In genomic region chr1:2413495-2414296, GRCh38 we compare ENCODE assay signal across 8 cellular contexts. TPM values are rescaled to one million over a fixed set of nuclear protein-coding genes. Genes with fewer than 3 reads are reported as not detected.
DNase-seq lines count a peak whose midpoint lies in the region; ATAC-seq, FAIRE-seq and TF ChIP-seq lines count a peak whose summit lies in the region.

No MANE protein-coding gene starts in this region.

- FAIRE-seq in D721Med (lab: Jason Lieb, UNC), result no peak

- BruUV-seq in MCF 10A (replicated peaks; lab: Mats Ljungman, UMichigan), result no TSS peak

- H3K9ac ChIP-seq in NT2/D1 (ENCODE audit: insufficient read length, low read depth), result peak overlapping the region; percentile 94
- H3K9ac ChIP-seq in mucosa of stomach (ENCODE audit: low read length), result peak overlapping the region; percentile 80

- TF ChIP-seq CTCF in MCF 10A (IDR thresholded peaks at IDR 0.05; ENCODE audit: unreplicated experiment), result no peak
- no peak for TF ChIP-seq CTCF in D721Med (IDR thresholded peaks at IDR 0.05; ENCODE audit: insufficient read depth, missing control alignments)

- H3K27me3 ChIP-seq in NT2/D1 (ENCODE audit: insufficient read depth, insufficient read length) (no peaks in the 10 kb centered on the region), mucosa of stomach (ENCODE audit: control insufficient read depth, insufficient read depth, low read length) (peaks cover 8% of the 10 kb centered on the region)

- POLR2A ChIA-PET in MCF 10A (lab: Yijun Ruan, JAX), result interaction anchor here (0.6 to 2.9 kb wide), 10 partner anchors 15 to 1276 kb away, joined by 3 to 22 read pairs (median 5); partner anchors contain the start of genes MORN1, PANK4 and RER1

- peak; percentile 26 for TF ChIP-seq POLR2A in GM18505 (IDR thresholded peaks at IDR 0.05; ENCODE audit: borderline replicate concordance, extremely low read depth, insufficient read depth, insufficient read length)

- peaks cover 8% of the 10 kb centered on the region for H3K4me1 Mint-ChIP-seq in MCF 10A (ENCODE audit: insufficient read depth, unreplicated experiment)

- peak overlapping the region; percentile 75 for H3K4me3 Mint-ChIP-seq in MCF 10A (ENCODE audit: unreplicated experiment)

- H3K36me3 ChIP-seq in NT2/D1 (ENCODE audit: insufficient read depth, insufficient read length, low read length) (peaks cover 18% of the 10 kb centered on the region), mucosa of stomach (ENCODE audit: control insufficient read depth, insufficient read depth, low read length) (no peaks in the 10 kb centered on the region)

- no peaks in the 10 kb centered on the region for H3K9me3 Mint-ChIP-seq in MCF 10A (ENCODE audit: unreplicated experiment)

- no peaks in the 10 kb centered on the region for H3K9me3 ChIP-seq in NT2/D1 (ENCODE audit: insufficient read depth, low read length)
- no peaks in the 10 kb centered on the region for H3K9me3 ChIP-seq in mucosa of stomach (ENCODE audit: control insufficient read depth, low read length)

- intact Hi-C loops in MCF 10A (cut with micrococcal nuclease), result loop anchor here (1.0 to 2.0 kb wide), 2 partner anchors 135 to 1011 kb away; no protein-coding TSS in a partner anchor

- H3K4me3 ChIP-seq in NT2/D1 (ENCODE audit: insufficient read length, low read depth) (peak overlapping the region; percentile 82), mucosa of stomach (ENCODE audit: low read length) (peak overlapping the region; percentile 71)

- H3K4me1 ChIP-seq in NT2/D1 (ENCODE audit: insufficient read depth, insufficient read length) (peaks cover 8% of the 10 kb centered on the region), mucosa of stomach (ENCODE audit: control insufficient read depth, insufficient read depth, low read length) (peaks cover 44% of the 10 kb centered on the region)

- no peaks in the 10 kb centered on the region for H3K36me3 Mint-ChIP-seq in MCF 10A (ENCODE audit: insufficient read depth, unreplicated experiment)

- CTCF ChIA-PET in MCF 10A (lab: Yijun Ruan, JAX), result interaction anchor here (0.6 to 4.6 kb wide), 8 partner anchors 7 to 1010 kb away, joined by 3 to 60 read pairs (median 4); no protein-coding TSS in a partner anchor

- peaks cover 3% of the 10 kb centered on the region for H3K27me3 Mint-ChIP-seq in MCF 10A (ENCODE audit: insufficient read depth, unreplicated experiment)

- no peak for ATAC-seq in GM18505 (IDR thresholded peaks at IDR 0.05; ENCODE audit: unreplicated experiment)
- no peak for ATAC-seq in HG02981 (IDR thresholded peaks at IDR 0.05; ENCODE audit: unreplicated experiment)
- no peak for ATAC-seq in GM19023 (IDR thresholded peaks at IDR 0.05; ENCODE audit: unreplicated experiment)

- H3K27ac Mint-ChIP-seq in MCF 10A (ENCODE audit: low read depth, unreplicated experiment), result peak overlapping the region; percentile 87

- DNase-seq in NT2/D1 (ENCODE audit: low read depth, low spot score), result no peak
- DNase-seq in MCF 10A (ENCODE audit: unreplicated experiment), result peak; percentile 22
- no peak for DNase-seq in D721Med (ENCODE audit: insufficient read length, low spot score)
- DNase-seq in mucosa of gallbladder (ENCODE audit: low spot score), result no peak

RNA-seq across cellular contexts. Expression of gene PEX10, which starts 1.3 kb away (rescaled TPM):
- total RNA-seq in MCF 10A (2022), result 31.3 and 36.1 TPM in 2 replicates
- total RNA-seq in mucosa of gallbladder, result 17.9 TPM

RNA-seq across cellular contexts. Expression of gene RER1, which starts 22.1 kb away (rescaled TPM):
- total RNA-seq in MCF 10A (2022) (172 and 224 TPM in 2 replicates), mucosa of gallbladder (172 TPM)

RNA-seq across cellular contexts. Expression of gene MORN1, which starts 22.3 kb away (rescaled TPM):
- 19.4 and 28.0 TPM in 2 replicates for total RNA-seq in MCF 10A (2022)
- total RNA-seq in mucosa of gallbladder, result 24.4 TPM
